Comparison of ENCODE assay signal across 15 cellular contexts in genomic region chr4:100166297-100167034, GRCh38. TPM values are rescaled to one million over a fixed set of nuclear protein-coding genes. Genes with fewer than 3 reads are reported as not detected.
DNase-seq lines count a peak whose midpoint lies in the region; ATAC-seq and TF ChIP-seq lines count a peak whose summit lies in the region.
"Had no signal": no experiment of that assay in that cellular context is flagged by ENCODE, and none has a peak within 500 bp of the region (broad histone marks: within the 10 kb centered on the region; RNA-seq: fewer than 3 reads in every experiment).

No MANE protein-coding gene starts in this region.

- DNase-seq in HL-60 (ENCODE audit: low read depth in 1 of 2, low spot score in 1 of 2) (peak in 1 of 2 experiments; percentile 57), OCI-LY7 (ENCODE audit: low spot score) (peak; percentile 27), neuronal stem cell (ENCODE audit: low spot score) (no peak), LoVo (ENCODE audit: low spot score) (no peak), NCI-H510A treated with DMSO at 0.1 percent for 48 hours (lab: John Stamatoyannopoulos, UW) (no peak)
- no peak for DNase-seq in natural killer cell treated with Interleukin-12 subunit alpha and Interleukin-12 subunit beta and Interleukin-15 and Interleukin-18, amount 100 ng/mL, for 72 hours (ENCODE audit: low spot score)
- DNase-seq: CD4-positive, alpha-beta memory T cell; H7; NCI-H1048; NCI-H146; NCI-H345 had no signal

- H3K4me1 Mint-ChIP-seq in natural killer cell treated with Interleukin-12 subunit alpha and Interleukin-12 subunit beta and Interleukin-15 and Interleukin-18, amount 100 ng/mL, for 72 hours (ENCODE audit: low read depth in 2 of 2), result peaks cover 0 to 19% of the 10 kb centered on the region in 2 donors

- H3K36me3 Mint-ChIP-seq in natural killer cell treated with Interleukin-12 subunit alpha and Interleukin-12 subunit beta and Interleukin-15 and Interleukin-18, amount 100 ng/mL, for 72 hours, result peaks cover 6% of the 10 kb centered on the region
- H3K36me3 Mint-ChIP-seq: CD4-positive, alpha-beta memory T cell had no signal

- POLR2A ChIA-PET in OCI-LY7 (lab: Charles Lee), result interaction anchor here (0.9 to 1.0 kb wide), 2 partner anchors 58 to 60 kb away, joined by 3 read pairs; no protein-coding TSS in a partner anchor

- no peak overlapping the region for H4K91ac ChIP-seq in neuronal stem cell (ENCODE audit: low read depth, low read length, poor library complexity)

- H2AK5ac ChIP-seq in neuronal stem cell (ENCODE audit: low read depth, low read length), result no peak overlapping the region

- H3K36me3 ChIP-seq in BLaER1 (no peaks in the 10 kb centered on the region), OCI-LY7 (ENCODE audit: insufficient read depth, low read length) (no peaks in the 10 kb centered on the region), neuronal stem cell (replicated peaks in 1 of 2; ENCODE audit: control insufficient read depth in 2 of 2, insufficient read depth in 2 of 2, low read length in 2 of 2) (no peaks in the 10 kb centered on the region)

- no peaks in the 10 kb centered on the region for H3K9me2 ChIP-seq in OCI-LY7 (ENCODE audit: insufficient read depth, low read length)

- H3K23ac ChIP-seq in neuronal stem cell (ENCODE audit: low read depth, low read length, poor library complexity), result no peak overlapping the region

- no peak overlapping the region for H3K27ac Mint-ChIP-seq in natural killer cell treated with Interleukin-12 subunit alpha and Interleukin-12 subunit beta and Interleukin-15 and Interleukin-18, amount 100 ng/mL, for 72 hours
- H3K27ac Mint-ChIP-seq: CD4-positive, alpha-beta memory T cell had no signal

- H3K27ac ChIP-seq in BLaER1, result peak overlapping the region; percentile 82
- peak overlapping the region; percentile 63 for H3K27ac ChIP-seq in HL-60 (replicated peaks)
- peak overlapping the region; percentile 47 for H3K27ac ChIP-seq in OCI-LY7 (ENCODE audit: low read depth, low read length, poor library complexity, severe bottlenecking)
- peak overlapping the region; percentile 46 for H3K27ac ChIP-seq in neuronal stem cell (replicated peaks; ENCODE audit: low read length)
- H3K27ac ChIP-seq: SK-N-MC had no signal

- no peak overlapping the region for H3K4ac ChIP-seq in neuronal stem cell (ENCODE audit: low read length)

- no CpG with 5 or more reads among the region's 8 CpGs for WGBS in neuronal stem cell (ENCODE audit: extremely low coverage in 2 of 2, insufficient read length in 2 of 2, insufficient replicate concordance in 1 of 2), 2 donors

- H3K9me3 Mint-ChIP-seq in natural killer cell treated with Interleukin-12 subunit alpha and Interleukin-12 subunit beta and Interleukin-15 and Interleukin-18, amount 100 ng/mL, for 72 hours, result peaks cover 4% of the 10 kb centered on the region

- peak overlapping the region; percentile 73 for H2AFZ ChIP-seq in OCI-LY7 (ENCODE audit: low read length)
- H2AFZ ChIP-seq in neuronal stem cell (ENCODE audit: low read length), result no peak overlapping the region

- peak overlapping the region; percentile 41 for H3K4me3 ChIP-seq in BLaER1
- H3K4me3 ChIP-seq in HL-60 (replicated peaks; ENCODE audit: insufficient read depth, low read length), result no peak overlapping the region
- H3K4me3 ChIP-seq in OCI-LY7 (ENCODE audit: low read depth, low read length, poor library complexity, severe bottlenecking), result no peak overlapping the region
- H3K4me3 ChIP-seq in neuronal stem cell (ENCODE audit: low read length in 2 of 2), result no peak overlapping the region
- H3K4me3 ChIP-seq: SK-N-MC had no signal

- no peak for ATAC-seq in natural killer cell treated with Interleukin-12 subunit alpha and Interleukin-12 subunit beta and Interleukin-15 and Interleukin-18, amount 100 ng/mL, for 72 hours
- ATAC-seq: Panc1, Right ventricle myocardium inferior had no signal

- no peak overlapping the region for H2BK15ac ChIP-seq in neuronal stem cell (ENCODE audit: low read length)

- no peaks in the 10 kb centered on the region for H3K79me1 ChIP-seq in neuronal stem cell (ENCODE audit: low read depth, low read length)

- intact Hi-C loops in OCI-LY7 (cut with micrococcal nuclease; ENCODE audit: unreplicated experiment), result loop anchor here (2.0 kb wide), 1 partner anchor 60 kb away; no protein-coding TSS in a partner anchor

- H3K4me3 Mint-ChIP-seq in natural killer cell treated with Interleukin-12 subunit alpha and Interleukin-12 subunit beta and Interleukin-15 and Interleukin-18, amount 100 ng/mL, for 72 hours, result no peak overlapping the region
- H3K4me3 Mint-ChIP-seq: CD4-positive, alpha-beta memory T cell had no signal

- no peaks in the 10 kb centered on the region for H3K27me3 Mint-ChIP-seq in natural killer cell treated with Interleukin-12 subunit alpha and Interleukin-12 subunit beta and Interleukin-15 and Interleukin-18, amount 100 ng/mL, for 72 hours
- H3K27me3 Mint-ChIP-seq: CD4-positive, alpha-beta memory T cell had no signal

- H4K20me1 ChIP-seq in BLaER1 (no peaks in the 10 kb centered on the region), OCI-LY7 (ENCODE audit: insufficient read depth, low read length) (no peaks in the 10 kb centered on the region)

- H3K4me1 ChIP-seq in BLaER1 (peaks cover 83% of the 10 kb centered on the region), OCI-LY7 (ENCODE audit: insufficient read depth, low read length, poor library complexity, severe bottlenecking) (peaks cover 26% of the 10 kb centered on the region), neuronal stem cell (ENCODE audit: control insufficient read depth in 2 of 2, insufficient read depth in 1 of 2, low read depth in 1 of 2, low read length in 2 of 2) (peaks cover 0 to 6% of the 10 kb centered on the region in 2 donors)

- no peak overlapping the region for H2BK12ac ChIP-seq in neuronal stem cell (ENCODE audit: low read length)

- TF ChIP-seq CTCF in HL-60 (IDR thresholded peaks at IDR 0.05; ENCODE audit: insufficient read depth, low read length) (no peak), OCI-LY7 (conservative IDR thresholded peaks at IDR 0.05; ENCODE audit: low read length) (no peak)

- CTCF ChIA-PET in OCI-LY7 (lab: Charles Lee; ENCODE audit: unreplicated experiment), result no interaction called here

- no peaks in the 10 kb centered on the region for H3K79me2 ChIP-seq in OCI-LY7 (ENCODE audit: insufficient read depth, low read depth, low read length)

- H2BK5ac ChIP-seq in neuronal stem cell (ENCODE audit: low read length), result no peak overlapping the region

- no peak overlapping the region for H3K14ac ChIP-seq in neuronal stem cell (ENCODE audit: low read length)

- H3K27me3 ChIP-seq in BLaER1, result no peaks in the 10 kb centered on the region
- no peaks in the 10 kb centered on the region for H3K27me3 ChIP-seq in HL-60 (ENCODE audit: insufficient read depth, poor library complexity, severe bottlenecking)
- H3K27me3 ChIP-seq in neuronal stem cell (ENCODE audit: control insufficient read depth in 3 of 3, insufficient read depth in 3 of 3, low read depth in 1 of 3, low read length in 3 of 3), result peaks cover 0 to 50% (median 0%) of the 10 kb centered on the region in 3 experiments

- peaks cover 51% of the 10 kb centered on the region for H3K9me3 ChIP-seq in BLaER1
- peaks cover 12% of the 10 kb centered on the region; the same call in 1 of the 2 replicates for H3K9me3 ChIP-seq in OCI-LY7 (ENCODE audit: low read length)
- H3K9me3 ChIP-seq in neuronal stem cell (replicated peaks in 1 of 2; ENCODE audit: control insufficient read depth in 2 of 2, insufficient read depth in 1 of 2, low read depth in 1 of 2, low read length in 2 of 2), result peaks cover 5 to 7% of the 10 kb centered on the region in 2 donors

- H3K9ac ChIP-seq in BLaER1, result peak overlapping the region; percentile 54; the same call in 1 of the 2 replicates
- H3K9ac ChIP-seq in neuronal stem cell (ENCODE audit: low read depth, low read length, poor library complexity), result no peak overlapping the region

- no peak overlapping the region for H3K18ac ChIP-seq in neuronal stem cell (ENCODE audit: low read length)

- BruUV-seq in OCI-LY7 (replicated peaks; lab: Mats Ljungman, UMichigan), result no TSS peak

- no peak overlapping the region for H2BK120ac ChIP-seq in neuronal stem cell (ENCODE audit: low read depth, low read length)

- peak overlapping the region; percentile 77 for H3K4me2 ChIP-seq in BLaER1
- peak overlapping the region; percentile 46 for H3K4me2 ChIP-seq in OCI-LY7 (ENCODE audit: low read length)
- H3K4me2 ChIP-seq in neuronal stem cell (ENCODE audit: insufficient read depth, low read length, poor library complexity, severe bottlenecking), result no peak overlapping the region

- no peak overlapping the region for H4K8ac ChIP-seq in neuronal stem cell (ENCODE audit: low read depth, low read length)

RNA-seq across cellular contexts. Expression of gene DDIT4L, which starts 23.8 kb away (rescaled TPM):
- 0.06 TPM in 1 of 2 replicates, not detected in the other for total RNA-seq in OCI-LY7 (2014; rRNA removed; shearing (Covaris generic))
- not detected in 2 replicates for total RNA-seq in OCI-LY7 (2022)
- 10.1 TPM for polyA plus RNA-seq in neuronal stem cell (2013, experiment 1 of 2)
- 10.3 TPM for polyA plus RNA-seq in neuronal stem cell (2013, experiment 2 of 2)
- 1 to 10 TPM in 1 of 2 donors, not detected in 1; 1.8 TPM for total RNA-seq in natural killer cell treated with Interleukin-12 subunit alpha and Interleukin-12 subunit beta and Interleukin-15 and Interleukin-18, amount 100 ng/mL, for 72 hours
- total RNA-seq: CD4-positive, alpha-beta memory T cell had no signal
